ENCODE assay signal across 7 cellular contexts in genomic region chr5:26231316-26231715, GRCh38.
"Had no signal": no experiment of that assay in that cellular context is flagged by ENCODE, and none has a peak within 500 bp of the region (broad histone marks: within the 10 kb centered on the region; RNA-seq: fewer than 3 reads in every experiment).

No MANE protein-coding gene starts in this region.

- H3K4me3 ChIP-seq: GM12878 had no signal

- FAIRE-seq: G401.6, GM12878, GM12891, GM18507, GM19239 had no signal

- ATAC-seq: GM12878 had no signal

- DNase-seq: GDM1, GF-D8 had no signal
